ENCODE assay signal across 22 cellular contexts in the genomic region with DNA sequence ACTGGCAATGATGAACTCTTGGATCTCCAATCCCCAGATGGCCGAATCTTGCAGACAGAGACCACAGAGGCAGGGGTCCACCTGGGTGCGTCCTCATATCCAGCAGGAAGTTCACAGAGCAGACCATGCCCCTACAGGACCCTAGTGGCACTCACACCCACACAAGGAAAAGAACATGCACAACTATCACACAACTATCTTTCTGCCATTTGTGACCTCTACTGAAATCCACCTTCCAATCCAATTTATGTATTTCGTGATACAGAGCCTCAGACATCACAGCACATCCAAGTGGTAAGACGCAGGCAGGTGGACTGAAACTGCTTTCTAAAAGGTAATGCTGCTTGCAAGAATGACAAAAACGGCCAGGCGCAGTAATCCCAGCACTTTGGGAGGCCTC.
"Had no signal": no experiment of that assay in that cellular context is flagged by ENCODE, and none has a peak within 500 bp of the region (broad histone marks: within the 10 kb centered on the region; RNA-seq: fewer than 3 reads in every experiment).

No MANE protein-coding gene starts in this region.

- DNase-seq: activated CD4-positive, alpha-beta T cell treated with anti-CD3 and anti-CD28 coated beads, Interleukin-2, amount 50 U/mL, for 4 hours; activated effector memory CD4-positive, alpha-beta T cell treated with anti-CD3 and anti-CD28 coated beads, Interleukin-2, amount 50 U/mL, for 16 hours; activated T-cell treated with anti-CD3 and anti-CD28 coated beads, Interleukin-2, amount 50 U/mL, for 72 hours; amniotic stem cell; colonic mucosa; erythroblast; foreskin melanocyte; glutamatergic neuron; islet precursor cell; lower lobe of right lung; ovary; psoas muscle; right cardiac atrium; small intestine; stimulated activated CD4-positive, alpha-beta T cell treated with anti-CD3 and anti-CD28 coated beads, Interleukin-15, amount 100 ng/mL, for 24 hours; stimulated activated CD4-positive, alpha-beta T cell treated with anti-CD3 and anti-CD28 coated beads, Interleukin-2, amount 100 ng/mL, for 48 hours; stomach; upper lobe of left lung had no signal

- H3K9me3 Mint-ChIP-seq: activated naive CD4-positive, alpha-beta T cell treated with anti-CD3 and anti-CD28 coated beads, Interleukin-2, amount 50 U/mL, for 72 hours; activated T-cell treated with anti-CD3 and anti-CD28 coated beads, Interleukin-2, amount 50 U/mL, for 72 hours; T-helper 1 cell treated with Interleukin-12 subunit alpha and Interleukin-12 subunit beta and Interleukin-4 antibody, amounts not matched to agents 30 μg/mL and 1 μg/mL, for 36 hours had no signal

- H3K9me3 ChIP-seq: colonic mucosa, lower lobe of right lung, ovary, psoas muscle, stomach, testis, upper lobe of left lung had no signal

- H3K27ac ChIP-seq: colonic mucosa, lower lobe of right lung, ovary, psoas muscle, upper lobe of left lung had no signal

- H3K27me3 ChIP-seq: colonic mucosa, ovary, stomach, testis, upper lobe of left lung had no signal

- H3K36me3 Mint-ChIP-seq: activated naive CD4-positive, alpha-beta T cell treated with anti-CD3 and anti-CD28 coated beads, Interleukin-2, amount 50 U/mL, for 72 hours had no signal

- H3K4me3 ChIP-seq: colonic mucosa, lower lobe of right lung, ovary, psoas muscle, stomach, testis, upper lobe of left lung had no signal

- H3K4me1 ChIP-seq: colonic mucosa, lower lobe of right lung, psoas muscle, upper lobe of left lung had no signal

- H3K4me3 Mint-ChIP-seq: activated T-cell treated with anti-CD3 and anti-CD28 coated beads, Interleukin-2, amount 50 U/mL, for 72 hours; T-helper 1 cell treated with Interleukin-12 subunit alpha and Interleukin-12 subunit beta and Interleukin-4 antibody, amounts not matched to agents 30 μg/mL and 1 μg/mL, for 36 hours had no signal

- ATAC-seq: activated naive CD4-positive, alpha-beta T cell treated with anti-CD3 and anti-CD28 coated beads, Interleukin-2, amount 50 U/mL, for 72 hours; activated T-cell treated with anti-CD3 and anti-CD28 coated beads, Interleukin-2, amount 50 U/mL, for 72 hours; lower lobe of right lung; psoas muscle had no signal

- FAIRE-seq: endometrium, small intestine had no signal

- H3K36me3 ChIP-seq: colonic mucosa, lower lobe of right lung, ovary, stomach, upper lobe of left lung had no signal

- H3K27ac Mint-ChIP-seq: activated naive CD4-positive, alpha-beta T cell treated with anti-CD3 and anti-CD28 coated beads, Interleukin-2, amount 50 U/mL, for 72 hours; activated T-cell treated with anti-CD3 and anti-CD28 coated beads, Interleukin-2, amount 50 U/mL, for 72 hours; T-helper 1 cell treated with Interleukin-12 subunit alpha and Interleukin-12 subunit beta and Interleukin-4 antibody, amounts not matched to agents 30 μg/mL and 1 μg/mL, for 36 hours had no signal
